ENCODE assay signal across 1 cellular context in the genomic region with DNA sequence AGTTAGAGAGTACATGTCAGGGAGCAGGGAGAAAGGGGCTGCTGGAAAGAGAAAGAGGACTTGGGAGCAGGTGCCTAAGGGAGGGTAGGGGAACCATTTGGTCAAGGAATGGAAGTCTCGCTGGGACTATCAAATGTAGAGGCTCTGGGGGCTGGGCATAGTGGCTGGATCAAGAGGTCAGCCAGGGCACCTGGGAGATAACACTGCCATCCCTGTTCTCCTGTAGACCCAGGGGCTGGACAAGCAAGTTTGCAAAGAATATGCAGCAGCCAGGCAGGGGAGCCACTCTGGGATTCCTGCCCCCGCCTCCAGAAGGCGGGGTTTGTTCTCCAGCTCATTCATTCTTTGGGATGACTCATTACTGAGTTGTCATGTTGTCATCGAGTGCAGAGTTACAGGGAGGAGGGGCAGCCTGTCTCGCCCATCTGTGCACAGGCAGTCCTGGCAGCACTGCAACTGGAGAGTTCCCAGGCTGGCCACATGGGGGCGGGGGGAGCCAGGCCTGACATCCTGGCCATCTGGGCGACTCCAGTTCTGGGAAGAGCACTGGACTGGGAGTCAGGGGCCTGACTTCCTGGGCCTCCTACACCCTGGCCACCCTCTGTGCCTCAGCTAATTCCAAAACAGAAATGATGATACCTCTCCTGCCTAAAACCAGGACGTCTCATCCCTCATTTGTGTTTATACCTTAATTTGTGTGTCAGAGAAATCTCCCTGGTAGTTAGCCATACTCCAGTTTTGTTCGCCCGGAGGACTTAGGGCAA.
TF ChIP-seq lines count a peak whose summit lies in the region.

No MANE protein-coding gene starts in this region.

TF ChIP-seq in HepG2, 621 proteins besides CTCF, POLR2A, EP300 and RAD21 (continued from another document and continues in another):
- TF ChIP-seq, protein P1, sequence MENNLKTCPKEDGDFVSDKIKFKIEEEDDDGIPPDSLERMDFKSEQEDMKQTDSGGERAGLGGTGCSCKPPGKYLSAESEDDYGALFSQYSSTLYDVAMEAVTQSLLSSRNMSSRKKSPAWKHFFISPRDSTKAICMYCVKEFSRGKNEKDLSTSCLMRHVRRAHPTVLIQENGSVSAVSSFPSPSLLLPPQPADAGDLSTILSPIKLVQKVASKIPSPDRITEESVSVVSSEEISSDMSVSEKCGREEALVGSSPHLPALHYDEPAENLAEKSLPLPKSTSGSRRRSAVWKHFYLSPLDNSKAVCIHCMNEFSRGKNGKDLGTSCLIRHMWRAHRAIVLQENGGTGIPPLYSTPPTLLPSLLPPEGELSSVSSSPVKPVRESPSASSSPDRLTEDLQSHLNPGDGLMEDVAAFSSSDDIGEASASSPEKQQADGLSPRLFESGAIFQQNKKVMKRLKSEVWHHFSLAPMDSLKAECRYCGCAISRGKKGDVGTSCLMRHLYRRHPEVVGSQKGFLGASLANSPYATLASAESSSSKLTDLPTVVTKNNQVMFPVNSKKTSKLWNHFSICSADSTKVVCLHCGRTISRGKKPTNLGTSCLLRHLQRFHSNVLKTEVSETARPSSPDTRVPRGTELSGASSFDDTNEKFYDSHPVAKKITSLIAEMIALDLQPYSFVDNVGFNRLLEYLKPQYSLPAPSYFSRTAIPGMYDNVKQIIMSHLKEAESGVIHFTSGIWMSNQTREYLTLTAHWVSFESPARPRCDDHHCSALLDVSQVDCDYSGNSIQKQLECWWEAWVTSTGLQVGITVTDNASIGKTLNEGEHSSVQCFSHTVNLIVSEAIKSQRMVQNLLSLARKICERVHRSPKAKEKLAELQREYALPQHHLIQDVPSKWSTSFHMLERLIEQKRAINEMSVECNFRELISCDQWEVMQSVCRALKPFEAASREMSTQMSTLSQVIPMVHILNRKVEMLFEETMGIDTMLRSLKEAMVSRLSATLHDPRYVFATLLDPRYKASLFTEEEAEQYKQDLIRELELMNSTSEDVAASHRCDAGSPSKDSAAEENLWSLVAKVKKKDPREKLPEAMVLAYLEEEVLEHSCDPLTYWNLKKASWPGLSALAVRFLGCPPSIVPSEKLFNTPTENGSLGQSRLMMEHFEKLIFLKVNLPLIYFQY (CRISPR knock-in tag; IDR thresholded peaks at IDR 0.05; ENCODE audit: borderline replicate concordance) = peak; percentile 63; the same call in 1 of the 2 replicates
- TF ChIP-seq, protein P2, sequence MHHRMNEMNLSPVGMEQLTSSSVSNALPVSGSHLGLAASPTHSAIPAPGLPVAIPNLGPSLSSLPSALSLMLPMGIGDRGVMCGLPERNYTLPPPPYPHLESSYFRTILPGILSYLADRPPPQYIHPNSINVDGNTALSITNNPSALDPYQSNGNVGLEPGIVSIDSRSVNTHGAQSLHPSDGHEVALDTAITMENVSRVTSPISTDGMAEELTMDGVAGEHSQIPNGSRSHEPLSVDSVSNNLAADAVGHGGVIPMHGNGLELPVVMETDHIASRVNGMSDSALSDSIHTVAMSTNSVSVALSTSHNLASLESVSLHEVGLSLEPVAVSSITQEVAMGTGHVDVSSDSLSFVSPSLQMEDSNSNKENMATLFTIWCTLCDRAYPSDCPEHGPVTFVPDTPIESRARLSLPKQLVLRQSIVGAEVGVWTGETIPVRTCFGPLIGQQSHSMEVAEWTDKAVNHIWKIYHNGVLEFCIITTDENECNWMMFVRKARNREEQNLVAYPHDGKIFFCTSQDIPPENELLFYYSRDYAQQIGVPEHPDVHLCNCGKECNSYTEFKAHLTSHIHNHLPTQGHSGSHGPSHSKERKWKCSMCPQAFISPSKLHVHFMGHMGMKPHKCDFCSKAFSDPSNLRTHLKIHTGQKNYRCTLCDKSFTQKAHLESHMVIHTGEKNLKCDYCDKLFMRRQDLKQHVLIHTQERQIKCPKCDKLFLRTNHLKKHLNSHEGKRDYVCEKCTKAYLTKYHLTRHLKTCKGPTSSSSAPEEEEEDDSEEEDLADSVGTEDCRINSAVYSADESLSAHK (CRISPR knock-in tag; IDR thresholded peaks at IDR 0.05; ENCODE audit: borderline replicate concordance) = no peak
- TF ChIP-seq ZNF546 (CRISPR knock-in tag; conservative IDR thresholded peaks at IDR 0.05) (no peak), ARID2 (CRISPR knock-in tag; IDR thresholded peaks at IDR 0.05; ENCODE audit: borderline replicate concordance) (no peak), ZNF850 (CRISPR knock-in tag; conservative IDR thresholded peaks at IDR 0.05) (no peak), HNF4G (IDR thresholded peaks at IDR 0.05; ENCODE audit: borderline replicate concordance, low read depth, low read length) (peak; percentile 50; the same call in 1 of the 2 replicates), HNF4G (CRISPR knock-in tag; IDR thresholded peaks at IDR 0.05; ENCODE audit: borderline replicate concordance, low read depth) (0 out of 2 replicates have a peak, but pooled peaks have one; percentile 42), CCAR2 (optimal IDR thresholded peaks at IDR 0.05; ENCODE audit: low read depth, low read length) (no peak), ZFP41 (CRISPR knock-in tag; IDR thresholded peaks at IDR 0.05; ENCODE audit: borderline replicate concordance) (no peak), POLR2AphosphoS5 (IDR thresholded peaks at IDR 0.05; ENCODE audit: low read depth, low read length) (no peak), ZFP82 (CRISPR knock-in tag; IDR thresholded peaks at IDR 0.05; ENCODE audit: borderline replicate concordance) (no peak), ZNF446 (CRISPR knock-in tag; IDR thresholded peaks at IDR 0.05) (no peak), ERF (CRISPR knock-in tag; IDR thresholded peaks at IDR 0.05) (peak; percentile 93), U2AF2 (IDR thresholded peaks at IDR 0.05; ENCODE audit: low read depth, low read length) (no peak), SP140L (CRISPR knock-in tag; IDR thresholded peaks at IDR 0.05; ENCODE audit: borderline replicate concordance) (0 out of 2 replicates have a peak, but pooled peaks have one; percentile 45), EHMT2 (IDR thresholded peaks at IDR 0.05; ENCODE audit: borderline replicate concordance, low read depth, low read length) (peak; percentile 54; the same call in 1 of the 2 replicates), HNRNPH1 (optimal IDR thresholded peaks at IDR 0.05; ENCODE audit: low read depth, low read length) (no peak), ZNF317 (CRISPR knock-in tag; IDR thresholded peaks at IDR 0.05) (no peak), NBN (conservative IDR thresholded peaks at IDR 0.05) (no peak), TBX3 (IDR thresholded peaks at IDR 0.05; ENCODE audit: borderline replicate concordance) (0 out of 2 replicates have a peak, but pooled peaks have one; percentile 14), ZNF296 (CRISPR knock-in tag; conservative IDR thresholded peaks at IDR 0.05) (no peak), SOX6 (IDR thresholded peaks at IDR 0.05) (no peak), SOX6 (CRISPR knock-in tag; IDR thresholded peaks at IDR 0.05) (peak; percentile 84), SP2 (CRISPR knock-in tag; IDR thresholded peaks at IDR 0.05) (no peak)
- TF ChIP-seq, protein P3, sequence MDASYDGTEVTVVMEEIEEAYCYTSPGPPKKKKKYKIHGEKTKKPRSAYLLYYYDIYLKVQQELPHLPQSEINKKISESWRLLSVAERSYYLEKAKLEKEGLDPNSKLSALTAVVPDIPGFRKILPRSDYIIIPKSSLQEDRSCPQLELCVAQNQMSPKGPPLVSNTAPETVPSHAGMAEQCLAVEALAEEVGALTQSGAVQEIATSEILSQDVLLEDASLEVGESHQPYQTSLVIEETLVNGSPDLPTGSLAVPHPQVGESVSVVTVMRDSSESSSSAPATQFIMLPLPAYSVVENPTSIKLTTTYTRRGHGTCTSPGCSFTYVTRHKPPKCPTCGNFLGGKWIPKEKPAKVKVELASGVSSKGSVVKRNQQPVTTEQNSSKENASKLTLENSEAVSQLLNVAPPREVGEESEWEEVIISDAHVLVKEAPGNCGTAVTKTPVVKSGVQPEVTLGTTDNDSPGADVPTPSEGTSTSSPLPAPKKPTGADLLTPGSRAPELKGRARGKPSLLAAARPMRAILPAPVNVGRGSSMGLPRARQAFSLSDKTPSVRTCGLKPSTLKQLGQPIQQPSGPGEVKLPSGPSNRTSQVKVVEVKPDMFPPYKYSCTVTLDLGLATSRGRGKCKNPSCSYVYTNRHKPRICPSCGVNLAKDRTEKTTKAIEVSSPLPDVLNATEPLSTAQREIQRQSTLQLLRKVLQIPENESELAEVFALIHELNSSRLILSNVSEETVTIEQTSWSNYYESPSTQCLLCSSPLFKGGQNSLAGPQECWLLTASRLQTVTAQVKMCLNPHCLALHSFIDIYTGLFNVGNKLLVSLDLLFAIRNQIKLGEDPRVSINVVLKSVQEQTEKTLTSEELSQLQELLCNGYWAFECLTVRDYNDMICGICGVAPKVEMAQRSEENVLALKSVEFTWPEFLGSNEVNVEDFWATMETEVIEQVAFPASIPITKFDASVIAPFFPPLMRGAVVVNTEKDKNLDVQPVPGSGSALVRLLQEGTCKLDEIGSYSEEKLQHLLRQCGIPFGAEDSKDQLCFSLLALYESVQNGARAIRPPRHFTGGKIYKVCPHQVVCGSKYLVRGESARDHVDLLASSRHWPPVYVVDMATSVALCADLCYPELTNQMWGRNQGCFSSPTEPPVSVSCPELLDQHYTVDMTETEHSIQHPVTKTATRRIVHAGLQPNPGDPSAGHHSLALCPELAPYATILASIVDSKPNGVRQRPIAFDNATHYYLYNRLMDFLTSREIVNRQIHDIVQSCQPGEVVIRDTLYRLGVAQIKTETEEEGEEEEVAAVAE (CRISPR knock-in tag; IDR thresholded peaks at IDR 0.05; ENCODE audit: borderline replicate concordance) = peak; percentile 70; the same call in 1 of the 2 replicates
- TF ChIP-seq, protein P4, sequence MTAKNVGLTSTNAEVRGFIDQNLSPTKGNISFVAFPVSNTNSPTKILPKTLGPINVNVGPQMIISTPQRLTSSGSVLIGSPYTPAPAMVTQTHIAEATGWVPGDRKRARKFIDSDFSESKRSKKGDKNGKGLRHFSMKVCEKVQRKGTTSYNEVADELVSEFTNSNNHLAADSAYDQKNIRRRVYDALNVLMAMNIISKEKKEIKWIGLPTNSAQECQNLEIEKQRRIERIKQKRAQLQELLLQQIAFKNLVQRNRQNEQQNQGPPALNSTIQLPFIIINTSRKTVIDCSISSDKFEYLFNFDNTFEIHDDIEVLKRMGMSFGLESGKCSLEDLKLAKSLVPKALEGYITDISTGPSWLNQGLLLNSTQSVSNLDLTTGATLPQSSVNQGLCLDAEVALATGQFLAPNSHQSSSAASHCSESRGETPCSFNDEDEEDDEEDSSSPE (CRISPR knock-in tag; IDR thresholded peaks at IDR 0.05) = 0 out of 2 replicates have a peak, but pooled peaks have one; percentile 15
- TF ChIP-seq, protein P5, sequence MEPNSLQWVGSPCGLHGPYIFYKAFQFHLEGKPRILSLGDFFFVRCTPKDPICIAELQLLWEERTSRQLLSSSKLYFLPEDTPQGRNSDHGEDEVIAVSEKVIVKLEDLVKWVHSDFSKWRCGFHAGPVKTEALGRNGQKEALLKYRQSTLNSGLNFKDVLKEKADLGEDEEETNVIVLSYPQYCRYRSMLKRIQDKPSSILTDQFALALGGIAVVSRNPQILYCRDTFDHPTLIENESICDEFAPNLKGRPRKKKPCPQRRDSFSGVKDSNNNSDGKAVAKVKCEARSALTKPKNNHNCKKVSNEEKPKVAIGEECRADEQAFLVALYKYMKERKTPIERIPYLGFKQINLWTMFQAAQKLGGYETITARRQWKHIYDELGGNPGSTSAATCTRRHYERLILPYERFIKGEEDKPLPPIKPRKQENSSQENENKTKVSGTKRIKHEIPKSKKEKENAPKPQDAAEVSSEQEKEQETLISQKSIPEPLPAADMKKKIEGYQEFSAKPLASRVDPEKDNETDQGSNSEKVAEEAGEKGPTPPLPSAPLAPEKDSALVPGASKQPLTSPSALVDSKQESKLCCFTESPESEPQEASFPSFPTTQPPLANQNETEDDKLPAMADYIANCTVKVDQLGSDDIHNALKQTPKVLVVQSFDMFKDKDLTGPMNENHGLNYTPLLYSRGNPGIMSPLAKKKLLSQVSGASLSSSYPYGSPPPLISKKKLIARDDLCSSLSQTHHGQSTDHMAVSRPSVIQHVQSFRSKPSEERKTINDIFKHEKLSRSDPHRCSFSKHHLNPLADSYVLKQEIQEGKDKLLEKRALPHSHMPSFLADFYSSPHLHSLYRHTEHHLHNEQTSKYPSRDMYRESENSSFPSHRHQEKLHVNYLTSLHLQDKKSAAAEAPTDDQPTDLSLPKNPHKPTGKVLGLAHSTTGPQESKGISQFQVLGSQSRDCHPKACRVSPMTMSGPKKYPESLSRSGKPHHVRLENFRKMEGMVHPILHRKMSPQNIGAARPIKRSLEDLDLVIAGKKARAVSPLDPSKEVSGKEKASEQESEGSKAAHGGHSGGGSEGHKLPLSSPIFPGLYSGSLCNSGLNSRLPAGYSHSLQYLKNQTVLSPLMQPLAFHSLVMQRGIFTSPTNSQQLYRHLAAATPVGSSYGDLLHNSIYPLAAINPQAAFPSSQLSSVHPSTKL (CRISPR knock-in tag; IDR thresholded peaks at IDR 0.05) = peak; percentile 86
- TF ChIP-seq, protein P6, sequence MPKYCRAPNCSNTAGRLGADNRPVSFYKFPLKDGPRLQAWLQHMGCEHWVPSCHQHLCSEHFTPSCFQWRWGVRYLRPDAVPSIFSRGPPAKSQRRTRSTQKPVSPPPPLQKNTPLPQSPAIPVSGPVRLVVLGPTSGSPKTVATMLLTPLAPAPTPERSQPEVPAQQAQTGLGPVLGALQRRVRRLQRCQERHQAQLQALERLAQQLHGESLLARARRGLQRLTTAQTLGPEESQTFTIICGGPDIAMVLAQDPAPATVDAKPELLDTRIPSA (CRISPR knock-in tag; IDR thresholded peaks at IDR 0.05; ENCODE audit: borderline replicate concordance) = no peak
- TF ChIP-seq, protein P7, sequence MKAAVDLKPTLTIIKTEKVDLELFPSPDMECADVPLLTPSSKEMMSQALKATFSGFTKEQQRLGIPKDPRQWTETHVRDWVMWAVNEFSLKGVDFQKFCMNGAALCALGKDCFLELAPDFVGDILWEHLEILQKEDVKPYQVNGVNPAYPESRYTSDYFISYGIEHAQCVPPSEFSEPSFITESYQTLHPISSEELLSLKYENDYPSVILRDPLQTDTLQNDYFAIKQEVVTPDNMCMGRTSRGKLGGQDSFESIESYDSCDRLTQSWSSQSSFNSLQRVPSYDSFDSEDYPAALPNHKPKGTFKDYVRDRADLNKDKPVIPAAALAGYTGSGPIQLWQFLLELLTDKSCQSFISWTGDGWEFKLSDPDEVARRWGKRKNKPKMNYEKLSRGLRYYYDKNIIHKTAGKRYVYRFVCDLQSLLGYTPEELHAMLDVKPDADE (CRISPR knock-in tag; IDR thresholded peaks at IDR 0.05) = no peak
- TF ChIP-seq, protein P8, sequence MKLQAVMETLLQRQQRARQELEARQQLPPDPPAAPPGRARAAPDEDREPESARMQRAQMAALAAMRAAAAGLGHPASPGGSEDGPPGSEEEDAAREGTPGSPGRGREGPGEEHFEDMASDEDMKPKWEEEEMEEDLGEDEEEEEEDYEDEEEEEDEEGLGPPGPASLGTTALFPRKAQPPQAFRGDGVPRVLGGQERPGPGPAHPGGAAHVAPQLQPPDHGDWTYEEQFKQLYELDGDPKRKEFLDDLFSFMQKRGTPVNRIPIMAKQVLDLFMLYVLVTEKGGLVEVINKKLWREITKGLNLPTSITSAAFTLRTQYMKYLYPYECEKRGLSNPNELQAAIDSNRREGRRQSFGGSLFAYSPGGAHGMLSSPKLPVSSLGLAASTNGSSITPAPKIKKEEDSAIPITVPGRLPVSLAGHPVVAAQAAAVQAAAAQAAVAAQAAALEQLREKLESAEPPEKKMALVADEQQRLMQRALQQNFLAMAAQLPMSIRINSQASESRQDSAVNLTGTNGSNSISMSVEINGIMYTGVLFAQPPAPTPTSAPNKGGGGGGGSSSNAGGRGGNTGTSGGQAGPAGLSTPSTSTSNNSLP (IDR thresholded peaks at IDR 0.05; ENCODE audit: low read depth, low read length) = peak; percentile 52; the same call in 1 of the 2 replicates
